16 cellular contexts compared by ENCODE assay signal in genomic region chr6:14661696-14662095, GRCh38.
A peak's percentile ranks its signal among the peaks of the same experiment; 100 is the strongest.
DNase-seq lines count a peak whose midpoint lies in the region; ATAC-seq and TF ChIP-seq lines count a peak whose summit lies in the region.
"Had no signal": no experiment of that assay in that cellular context is flagged by ENCODE, and none has a peak within 500 bp of the region (broad histone marks: within the 10 kb centered on the region; RNA-seq: fewer than 3 reads in every experiment).

No MANE protein-coding gene starts in this region.

- no peak overlapping the region for H3K27ac Mint-ChIP-seq in naive thymus-derived CD4-positive, alpha-beta T cell

- intact Hi-C loops in naive thymus-derived CD4-positive, alpha-beta T cell (cut with micrococcal nuclease) = loop anchor here (1.0 to 5.0 kb wide), 8 partner anchors 25 to 635 kb away; no protein-coding TSS in a partner anchor
- intact Hi-C loops in left ventricle myocardium superior (cut with micrococcal nuclease) = no loop called here

- H3F3A ChIP-seq in DOHH2 (ENCODE audit: control insufficient read depth, insufficient read depth) (peaks cover 8% of the 10 kb centered on the region), OCI-LY1 (ENCODE audit: insufficient read depth, low read length) (no peaks in the 10 kb centered on the region)

- H4K20me1 ChIP-seq in DOHH2 (ENCODE audit: control insufficient read depth, insufficient read depth, low read depth, low read length) = no peaks in the 10 kb centered on the region
- no peaks in the 10 kb centered on the region for H4K20me1 ChIP-seq in OCI-LY1 (ENCODE audit: insufficient read depth, low read length)

- H3K9me3 ChIP-seq in DOHH2 (ENCODE audit: control insufficient read depth, insufficient read depth, low read length) (no peaks in the 10 kb centered on the region), OCI-LY1 (ENCODE audit: low read length) (no peaks in the 10 kb centered on the region)
- no peaks in the 10 kb centered on the region for H3K9me3 ChIP-seq in naive thymus-derived CD4-positive, alpha-beta T cell (ENCODE audit: control insufficient read depth in 2 of 3, low read length in 3 of 3)
- H3K9me3 ChIP-seq: Peyer's patch had no signal

- H3K9me2 ChIP-seq in DOHH2 (replicated peaks; ENCODE audit: control insufficient read depth, low read length) (no peaks in the 10 kb centered on the region), OCI-LY1 (ENCODE audit: low read depth, low read length) (no peaks in the 10 kb centered on the region)

- CTCF ChIA-PET in naive thymus-derived CD4-positive, alpha-beta T cell (lab: Charles Lee) = interaction anchor here (0.6 to 1.6 kb wide), 3 partner anchors 17 to 573 kb away, joined by 3 read pairs; no protein-coding TSS in a partner anchor

- H3K4me1 ChIP-seq in DOHH2 (ENCODE audit: control insufficient read depth, low read length) (peaks cover 93% of the 10 kb centered on the region), OCI-LY1 (ENCODE audit: insufficient read depth, low read length, severe bottlenecking) (peaks cover 71% of the 10 kb centered on the region)
- H3K4me1 ChIP-seq in naive thymus-derived CD4-positive, alpha-beta T cell (ENCODE audit: control insufficient read depth in 2 of 2, insufficient read depth in 2 of 2, low read length in 2 of 2) = peaks cover 14 to 49% of the 10 kb centered on the region in 2 donors

- no peak for DNase-seq in naive thymus-derived CD4-positive, alpha-beta T cell
- no peak for DNase-seq in activated naive CD4-positive, alpha-beta T cell (lab: John Stamatoyannopoulos, UW)
- DNase-seq in NCI-H82 treated with DMSO at 0.1 percent for 48 hours (lab: John Stamatoyannopoulos, UW; ENCODE audit: unreplicated experiment) (no peak), left ventricle myocardium superior (no peak)
- DNase-seq: DMS153, H7, NCI-H1105 treated with DMSO at 0.1 percent for 48 hours, NCI-H2029, NCI-H446 treated with DMSO at 0.1 percent for 48 hours, NCI-H82, SHP77 treated with DMSO at 0.1 percent for 48 hours had no signal

- POLR2A ChIA-PET in naive thymus-derived CD4-positive, alpha-beta T cell (lab: Charles Lee) = interaction anchor here (0.7 to 1.9 kb wide), 2 partner anchors 26 to 58 kb away, joined by 3 to 7 read pairs; no protein-coding TSS in a partner anchor

- H3K27me3 Mint-ChIP-seq in naive thymus-derived CD4-positive, alpha-beta T cell = peaks cover 0 to 24% (median 0%) of the 10 kb centered on the region in 5 donors

- peak overlapping the region; percentile 45 for H3K4me3 ChIP-seq in DOHH2 (ENCODE audit: low read length)
- no peak overlapping the region for H3K4me3 ChIP-seq in OCI-LY1 (ENCODE audit: low read depth, low read length, poor library complexity, severe bottlenecking)
- no peak overlapping the region for H3K4me3 ChIP-seq in naive thymus-derived CD4-positive, alpha-beta T cell (ENCODE audit: low read length)
- H3K4me3 ChIP-seq: Peyer's patch had no signal

- H3K27ac ChIP-seq in DOHH2 (ENCODE audit: low read depth, low read length) = peak overlapping the region; percentile 67; the same call in 1 of the 2 replicates
- peak overlapping the region; percentile 67 for H3K27ac ChIP-seq in OCI-LY1 (ENCODE audit: low read depth, low read length, poor library complexity, severe bottlenecking)
- H3K27ac ChIP-seq in naive thymus-derived CD4-positive, alpha-beta T cell (ENCODE audit: low read depth, low read length) = peak overlapping the region; percentile 58
- H3K27ac ChIP-seq: HL-60 had no signal

- TF ChIP-seq CTCF in DOHH2 (IDR thresholded peaks at IDR 0.05; ENCODE audit: low read depth, low read length, poor library complexity, severe bottlenecking) (no peak), OCI-LY1 (IDR thresholded peaks at IDR 0.05; ENCODE audit: low read length) (no peak)

- peaks cover 26 to 46% (median 35%) of the 10 kb centered on the region in 7 donors for H3K4me1 Mint-ChIP-seq in naive thymus-derived CD4-positive, alpha-beta T cell

- H3K9ac ChIP-seq in OCI-LY1 (ENCODE audit: low read length) = no peak overlapping the region

- no peak overlapping the region for H2AFZ ChIP-seq in OCI-LY1 (ENCODE audit: low read length)

- no peaks in the 10 kb centered on the region for H3K79me2 ChIP-seq in DOHH2 (ENCODE audit: control insufficient read depth, low read length)
- no peaks in the 10 kb centered on the region for H3K79me2 ChIP-seq in OCI-LY1 (ENCODE audit: insufficient read depth, low read length)

- H3K9me3 Mint-ChIP-seq in naive thymus-derived CD4-positive, alpha-beta T cell = no peaks in the 10 kb centered on the region

- H3K36me3 Mint-ChIP-seq in naive thymus-derived CD4-positive, alpha-beta T cell = peaks cover 0 to 3% (median 0%) of the 10 kb centered on the region in 5 donors

- no peak overlapping the region for H3K4me3 Mint-ChIP-seq in naive thymus-derived CD4-positive, alpha-beta T cell

- ATAC-seq in naive thymus-derived CD4-positive, alpha-beta T cell = no peak
- ATAC-seq in HG03354 (IDR thresholded peaks at IDR 0.05; ENCODE audit: poor library complexity, severe bottlenecking, unreplicated experiment) = no peak
- ATAC-seq in left ventricle myocardium superior = no peak

- H3K4me2 ChIP-seq in DOHH2 (ENCODE audit: low read length) (peak overlapping the region; percentile 73), OCI-LY1 (ENCODE audit: low read length) (no peak overlapping the region)

- H3K27me3 ChIP-seq in DOHH2 (ENCODE audit: control insufficient read depth, low read length) (peaks cover 33% of the 10 kb centered on the region), OCI-LY1 (ENCODE audit: insufficient read depth, low read length) (no peaks in the 10 kb centered on the region)
- no peaks in the 10 kb centered on the region for H3K27me3 ChIP-seq in naive thymus-derived CD4-positive, alpha-beta T cell (ENCODE audit: control insufficient read depth in 2 of 2, insufficient read depth in 2 of 2, low read length in 2 of 2)
- H3K27me3 ChIP-seq: Peyer's patch had no signal

- H3K36me3 ChIP-seq in DOHH2 (ENCODE audit: control insufficient read depth, low read length) (no peaks in the 10 kb centered on the region), OCI-LY1 (ENCODE audit: insufficient read depth, low read length) (no peaks in the 10 kb centered on the region)
- no peaks in the 10 kb centered on the region for H3K36me3 ChIP-seq in naive thymus-derived CD4-positive, alpha-beta T cell (ENCODE audit: control insufficient read depth in 2 of 3, insufficient read depth in 3 of 3, low read length in 3 of 3)
- H3K36me3 ChIP-seq: Peyer's patch had no signal
